In genomic region chr14:79749051-79749450, GRCh38 we compare ENCODE assay signal across 23 cellular contexts.
"Had no signal": no experiment of that assay in that cellular context is flagged by ENCODE, and none has a peak within 500 bp of the region (broad histone marks: within the 10 kb centered on the region; RNA-seq: fewer than 3 reads in every experiment).

No MANE protein-coding gene starts in this region.

- H3K4me1 Mint-ChIP-seq: activated CD4-positive, alpha-beta memory T cell treated with anti-CD3 and anti-CD28 coated beads, Interleukin-2, amount 10 ng/mL, durations not matched to agents 7 days and 5 days; activated CD4-positive, alpha-beta T cell treated with anti-CD3 and anti-CD28 coated beads, Interleukin-2, amount 10 ng/mL, durations not matched to agents 24 days and 14 days; activated naive CD4-positive, alpha-beta T cell treated with anti-CD3 and anti-CD28 coated beads, Interleukin-2, amount 10 ng/mL, durations not matched to agents 7 days and 5 days; memory B cell; nephron had no signal

- H3K4me1 ChIP-seq: heart left ventricle, psoas muscle, right atrium auricular region, spleen, thyroid gland, upper lobe of right lung had no signal

- DNase-seq: activated CD4-positive, alpha-beta memory T cell treated with anti-CD3 and anti-CD28 coated beads, Interleukin-2, amount 10 ng/mL, durations not matched to agents 7 days and 5 days; activated CD4-positive, alpha-beta T cell treated with anti-CD3 and anti-CD28 coated beads, Interleukin-2, amount 10 ng/mL, durations not matched to agents 24 days and 14 days; activated effector memory CD4-positive, alpha-beta T cell treated with Interleukin-2 at 50 U/mL for 16 hours; activated naive CD4-positive, alpha-beta T cell treated with anti-CD3 and anti-CD28 coated beads, Interleukin-2, amount 10 ng/mL, durations not matched to agents 7 days and 5 days; activated T-cell treated with anti-CD3 and anti-CD28 coated beads, Interleukin-2, amount 50 U/mL, for 72 hours; effector CD4-positive, alpha-beta T cell; heart left ventricle; islet precursor cell; left cardiac atrium; ovary; psoas muscle; spleen; stimulated activated CD4-positive, alpha-beta T cell treated with anti-CD3 and anti-CD28 coated beads, Interleukin-4, amount 100 ng/mL, for 1 hour; stimulated activated naive CD4-positive, alpha-beta T cell treated with Interleukin-2 at 50 U/mL for 16 hours; thyroid gland; upper lobe of right lung had no signal

- H3K9me3 Mint-ChIP-seq: activated naive CD4-positive, alpha-beta T cell treated with anti-CD3 and anti-CD28 coated beads, Interleukin-2, amount 10 ng/mL, durations not matched to agents 7 days and 5 days; memory B cell; nephron had no signal

- H3K4me3 Mint-ChIP-seq: activated CD4-positive, alpha-beta memory T cell treated with anti-CD3 and anti-CD28 coated beads, Interleukin-2, amount 10 ng/mL, durations not matched to agents 7 days and 5 days; activated CD4-positive, alpha-beta T cell treated with anti-CD3 and anti-CD28 coated beads, Interleukin-2, amount 10 ng/mL, durations not matched to agents 24 days and 14 days; activated naive CD4-positive, alpha-beta T cell treated with anti-CD3 and anti-CD28 coated beads, Interleukin-2, amount 10 ng/mL, durations not matched to agents 7 days and 5 days; activated T-cell treated with anti-CD3 and anti-CD28 coated beads, Interleukin-2, amount 50 U/mL, for 72 hours; dendritic cell treated with granulocyte-macrophage colony-stimulating factor and Interleukin-4, amounts not matched to agents 40 ng/mL and 50 ng/mL, for 4 days; memory B cell; nephron had no signal

- H3K36me3 Mint-ChIP-seq: activated naive CD4-positive, alpha-beta T cell treated with anti-CD3 and anti-CD28 coated beads, Interleukin-2, amount 10 ng/mL, durations not matched to agents 7 days and 5 days; memory B cell had no signal

- H3K36me3 ChIP-seq: cardiac muscle cell, heart left ventricle, neutrophil, ovary, right atrium auricular region, spleen, thyroid gland, upper lobe of right lung had no signal

- H3K4me3 ChIP-seq: cardiac muscle cell, heart left ventricle, ovary, psoas muscle, right atrium auricular region, spleen, thyroid gland, upper lobe of right lung had no signal

- H3K27me3 ChIP-seq: cardiac muscle cell, heart left ventricle, neutrophil, ovary, right atrium auricular region, spleen, thyroid gland, upper lobe of right lung had no signal

- H3K27ac Mint-ChIP-seq: activated CD4-positive, alpha-beta memory T cell treated with anti-CD3 and anti-CD28 coated beads, Interleukin-2, amount 10 ng/mL, durations not matched to agents 7 days and 5 days; activated CD4-positive, alpha-beta T cell treated with anti-CD3 and anti-CD28 coated beads, Interleukin-2, amount 10 ng/mL, durations not matched to agents 24 days and 14 days; activated naive CD4-positive, alpha-beta T cell treated with anti-CD3 and anti-CD28 coated beads, Interleukin-2, amount 10 ng/mL, durations not matched to agents 7 days and 5 days; activated T-cell treated with anti-CD3 and anti-CD28 coated beads, Interleukin-2, amount 50 U/mL, for 72 hours; dendritic cell treated with granulocyte-macrophage colony-stimulating factor and Interleukin-4, amounts not matched to agents 40 ng/mL and 50 ng/mL, for 4 days; memory B cell had no signal

- H3K27me3 Mint-ChIP-seq: activated CD4-positive, alpha-beta memory T cell treated with anti-CD3 and anti-CD28 coated beads, Interleukin-2, amount 10 ng/mL, durations not matched to agents 7 days and 5 days; activated CD4-positive, alpha-beta T cell treated with anti-CD3 and anti-CD28 coated beads, Interleukin-2, amount 10 ng/mL, durations not matched to agents 24 days and 14 days; activated naive CD4-positive, alpha-beta T cell treated with anti-CD3 and anti-CD28 coated beads, Interleukin-2, amount 10 ng/mL, durations not matched to agents 7 days and 5 days; dendritic cell treated with granulocyte-macrophage colony-stimulating factor and Interleukin-4, amounts not matched to agents 40 ng/mL and 50 ng/mL, for 4 days; memory B cell had no signal

- H3K27ac ChIP-seq: cardiac muscle cell, heart left ventricle, neutrophil, ovary, psoas muscle, right atrium auricular region, spleen, thyroid gland, upper lobe of right lung had no signal

- H3K9me3 ChIP-seq: heart left ventricle, neutrophil, ovary, psoas muscle, right atrium auricular region, spleen, thyroid gland, upper lobe of right lung had no signal

- ATAC-seq: activated CD4-positive, CD25-positive, alpha-beta regulatory T cell treated with anti-CD3 and anti-CD28 coated beads, Interleukin-2, amount 50 U/mL, for 24 hours; activated T-cell treated with anti-CD3 and anti-CD28 coated beads, Interleukin-2, amount 50 U/mL, for 72 hours; heart left ventricle; left cardiac atrium; psoas muscle; upper lobe of right lung had no signal
